In genomic region chr10:3755440-3756359, GRCh38 we compare ENCODE assay signal across 8 cellular contexts. TPM values are rescaled to one million over a fixed set of nuclear protein-coding genes. Genes with fewer than 3 reads are reported as not detected.
A peak's percentile ranks its signal among the peaks of the same experiment; 100 is the strongest.
DNase-seq lines count a peak whose midpoint lies in the region; ATAC-seq, FAIRE-seq and TF ChIP-seq lines count a peak whose summit lies in the region.

No MANE protein-coding gene starts in this region.

- TF ChIP-seq POLR2A in esophagus muscularis mucosa (IDR thresholded peaks at IDR 0.05; ENCODE audit: low read depth): no peak

- POLR2A ChIA-PET in CD4-positive, alpha-beta T cell (lab: Charles Lee): interaction anchor here (0.8 to 1.1 kb wide), 2 partner anchors 9 to 30 kb away, joined by 3 read pairs; no protein-coding TSS in a partner anchor

- WGBS in esophagus muscularis mucosa: 85% methylated on average over 13 of the region's 14 CpGs

- H3K36me3 Mint-ChIP-seq in osteocyte (ENCODE audit: unreplicated experiment): no peaks in the 10 kb centered on the region
- H3K36me3 Mint-ChIP-seq in CD4-positive, alpha-beta T cell (ENCODE audit: low read depth): no peaks in the 10 kb centered on the region

- no peak overlapping the region for H3K4me3 Mint-ChIP-seq in osteocyte (ENCODE audit: unreplicated experiment)
- no peak overlapping the region for H3K4me3 Mint-ChIP-seq in CD4-positive, alpha-beta T cell

- H3K27ac ChIP-seq in esophagus muscularis mucosa (replicated peaks in 1 of 4): peak overlapping the region; percentile 43 to 61 (median 48)
- no peak overlapping the region for H3K27ac ChIP-seq in CD4-positive, alpha-beta T cell (ENCODE audit: low read depth, low read length)

- no peak for TF ChIP-seq EP300 in esophagus muscularis mucosa (IDR thresholded peaks at IDR 0.05)

- no peaks in the 10 kb centered on the region for H3K27me3 Mint-ChIP-seq in osteocyte (ENCODE audit: unreplicated experiment)
- no peaks in the 10 kb centered on the region for H3K27me3 Mint-ChIP-seq in CD4-positive, alpha-beta T cell

- H3K9me3 Mint-ChIP-seq in osteocyte (ENCODE audit: unreplicated experiment): no peaks in the 10 kb centered on the region
- H3K9me3 Mint-ChIP-seq in CD4-positive, alpha-beta T cell: no peaks in the 10 kb centered on the region

- no peak for TF ChIP-seq CTCF in esophagus muscularis mucosa (IDR thresholded peaks at IDR 0.05)
- TF ChIP-seq CTCF in osteocyte (IDR thresholded peaks at IDR 0.05): no peak
- no peak for TF ChIP-seq CTCF in CD4-positive, alpha-beta T cell (IDR thresholded peaks at IDR 0.05)

- peaks cover 10 to 22% (median 16%) of the 10 kb centered on the region in 4 donors for H3K4me1 ChIP-seq in esophagus muscularis mucosa

- no peak for ATAC-seq in CD4-positive, alpha-beta T cell (ENCODE audit: poor library complexity)
- ATAC-seq in HG02870 (IDR thresholded peaks at IDR 0.05; ENCODE audit: unreplicated experiment): no peak

- no peaks in the 10 kb centered on the region for H3K36me3 ChIP-seq in esophagus muscularis mucosa

- peaks cover 9% of the 10 kb centered on the region for H3K4me1 Mint-ChIP-seq in osteocyte (ENCODE audit: unreplicated experiment)
- peaks cover 27% of the 10 kb centered on the region for H3K4me1 Mint-ChIP-seq in CD4-positive, alpha-beta T cell (ENCODE audit: low read depth)

- intact Hi-C loops in esophagus muscularis mucosa (cut with DNase I): no loop called here
- intact Hi-C loops in CD4-positive, alpha-beta T cell (cut with DNase I, micrococcal nuclease): loop anchor here in 1 of 2 experiments (2.0 kb wide), 1 partner anchor 21 kb away; no protein-coding TSS in a partner anchor

- DNase-seq in Caki2 (ENCODE audit: low read depth) (peak; percentile 69), RCC 7860 (ENCODE audit: low spot score) (peak; percentile 84), esophagus muscularis mucosa (ENCODE audit: extremely low spot score) (no peak), osteocyte (ENCODE audit: extremely low spot score, unreplicated experiment) (peak; percentile 11), NCI-H524 treated with DMSO at 0.1 percent for 48 hours (lab: John Stamatoyannopoulos, UW) (no peak), HTR-8/SVneo (ENCODE audit: insufficient read length, low spot score) (no peak)
- no peak for DNase-seq in CD4-positive, alpha-beta T cell

- H3K9me3 ChIP-seq in esophagus muscularis mucosa: no peaks in the 10 kb centered on the region
- no peaks in the 10 kb centered on the region for H3K9me3 ChIP-seq in CD4-positive, alpha-beta T cell (ENCODE audit: control insufficient read depth, low read length)

- H3K27me3 ChIP-seq in esophagus muscularis mucosa: no peaks in the 10 kb centered on the region
- no peaks in the 10 kb centered on the region for H3K27me3 ChIP-seq in CD4-positive, alpha-beta T cell (ENCODE audit: control insufficient read depth, insufficient read depth, low read length)

- in situ Hi-C loops in Caki2 (cut with HindIII; ENCODE audit: low pct_unique_long_range_greater_than_20kb, low sequenced_read_pairs): no loop called here

- H3K4me3 ChIP-seq in esophagus muscularis mucosa: no peak overlapping the region

- H3K27ac Mint-ChIP-seq in osteocyte (ENCODE audit: unreplicated experiment): no peak overlapping the region
- no peak overlapping the region for H3K27ac Mint-ChIP-seq in CD4-positive, alpha-beta T cell

- FAIRE-seq in RCC 7860 (lab: Jason Lieb, UNC): peak; percentile 86
- no peak for FAIRE-seq in HTR-8/SVneo (lab: Jason Lieb, UNC)

- CTCF ChIA-PET in CD4-positive, alpha-beta T cell (lab: Charles Lee): interaction anchor here (1.4 kb wide), 1 partner anchor 16 kb away, joined by 4 read pairs; no protein-coding TSS in a partner anchor

RNA-seq across cellular contexts. Expression of gene KLF6, which starts 29.3 kb away (rescaled TPM):
- total RNA-seq in Caki2 (2014; rRNA removed; shearing (Covaris generic); ENCODE audit: low replicate concordance): 36.8 and 40.2 TPM in 2 replicates
- total RNA-seq in esophagus muscularis mucosa: 100 to 1,000 TPM; 114 to 145 (median 123) TPM
- total RNA-seq in osteocyte: 263 and 341 TPM in 2 replicates
- total RNA-seq in CD4-positive, alpha-beta T cell: 100 to 1,000 TPM; 851 to 874 TPM

Comparison
In these comparisons a context has a peak if more than half of its experiments do, and no peak if none do; other contexts are left out.
1. DNase-seq: peak in Caki2 (single experiment), RCC 7860 (single experiment) and osteocyte (single experiment); none in esophagus muscularis mucosa (single experiment), CD4-positive, alpha-beta T cell (0 of 10), NCI-H524 treated with DMSO at 0.1 percent for 48 hours (single experiment) and HTR-8/SVneo (single experiment).